In genomic region chr12:6534158-6534913, GRCh38 we compare ENCODE assay signal across 1 cellular context.
A peak's percentile ranks its signal among the peaks of the same experiment; 100 is the strongest.
TF ChIP-seq lines count a peak whose summit lies in the region.

Gene GAPDH, plus strand, starts transcription at chr12:6534517. Its CDS starts 316 bp downstream, at chr12:6534833.

TF ChIP-seq in HEK293, 187 proteins besides CTCF, POLR2A, EP300 and RAD21 (continued from another document and continues in another):
- TF ChIP-seq SALL2 (tag by site-specific recombination; IDR thresholded peaks at IDR 0.05; ENCODE audit: borderline replicate concordance) (0 out of 2 replicates have a peak, but pooled peaks have one; percentile 10), WT1 (tag by site-specific recombination; IDR thresholded peaks at IDR 0.05) (no peak), ZBTB1 (tag by site-specific recombination; IDR thresholded peaks at IDR 0.05) (no peak), PATZ1 (tag by site-specific recombination; IDR thresholded peaks at IDR 0.05) (peak; percentile 26; the same call in 1 of the 2 replicates), ZNF133 (tag by site-specific recombination; IDR thresholded peaks at IDR 0.05) (no peak), SP3 (tag by site-specific recombination; IDR thresholded peaks at IDR 0.05) (peak; percentile 62; the same call in 1 of the 2 replicates), ZNF843 (tag by site-specific recombination; IDR thresholded peaks at IDR 0.05) (0 out of 2 replicates have a peak, but pooled peaks have one; percentile 47), ZBTB20 (tag by site-specific recombination; IDR thresholded peaks at IDR 0.05) (peak; percentile 24; the same call in 1 of the 2 replicates), TSHZ1 (tag by site-specific recombination; IDR thresholded peaks at IDR 0.05; ENCODE audit: borderline replicate concordance) (no peak), ZFP3 (tag by site-specific recombination; IDR thresholded peaks at IDR 0.05; ENCODE audit: low read depth) (no peak), YY1 (tag by site-specific recombination; IDR thresholded peaks at IDR 0.05) (no peak; the same call in 1 of the 2 replicates), GLIS2 (tag by site-specific recombination; IDR thresholded peaks at IDR 0.05) (peak; percentile 92), ZNF398 (tag by site-specific recombination; IDR thresholded peaks at IDR 0.05) (peak; percentile 34; the same call in 1 of the 2 replicates), ZNF324 (tag by site-specific recombination; IDR thresholded peaks at IDR 0.05) (peak; percentile 90; the same call in 1 of the 2 replicates), KLF8 (tag by site-specific recombination; IDR thresholded peaks at IDR 0.05) (peak; percentile 92), ZNF610 (tag by site-specific recombination; IDR thresholded peaks at IDR 0.05; ENCODE audit: borderline replicate concordance) (peak; percentile 16; the same call in 1 of the 2 replicates), ZNF677 (tag by site-specific recombination; IDR thresholded peaks at IDR 0.05) (no peak), SP2 (tag by site-specific recombination; IDR thresholded peaks at IDR 0.05) (peak; percentile 80), ZNF544 (tag by site-specific recombination; IDR thresholded peaks at IDR 0.05) (no peak), ZNF664 (tag by site-specific recombination; IDR thresholded peaks at IDR 0.05) (no peak), ZNF23 (tag by site-specific recombination; IDR thresholded peaks at IDR 0.05; ENCODE audit: borderline replicate concordance) (no peak), REPIN1 (tag by site-specific recombination; IDR thresholded peaks at IDR 0.05; ENCODE audit: low read depth) (no peak), ZNF311 (tag by site-specific recombination; IDR thresholded peaks at IDR 0.05; ENCODE audit: borderline replicate concordance) (no peak), ZNF514 (tag by site-specific recombination; IDR thresholded peaks at IDR 0.05) (no peak), ZNF266 (tag by site-specific recombination; IDR thresholded peaks at IDR 0.05; ENCODE audit: low read depth) (no peak), ZNF221 (tag by site-specific recombination; IDR thresholded peaks at IDR 0.05; ENCODE audit: borderline replicate concordance) (no peak), HOXD13 (CRISPR knock-in tag; IDR thresholded peaks at IDR 0.05; ENCODE audit: borderline replicate concordance) (peak; percentile 48; the same call in 1 of the 2 replicates), ZNF629 (tag by site-specific recombination; IDR thresholded peaks at IDR 0.05) (peak; percentile 78; the same call in 1 of the 2 replicates), FEZF1 (tag by site-specific recombination; IDR thresholded peaks at IDR 0.05) (no peak), MEIS1 (CRISPR knock-in tag; IDR thresholded peaks at IDR 0.05; ENCODE audit: borderline replicate concordance) (no peak), ZBTB49 (tag by site-specific recombination; IDR thresholded peaks at IDR 0.05; ENCODE audit: low read depth) (no peak), ZXDB (tag by site-specific recombination; IDR thresholded peaks at IDR 0.05) (peak; percentile 83), ZNF26 (tag by site-specific recombination; IDR thresholded peaks at IDR 0.05) (no peak), KLF7 (tag by site-specific recombination; IDR thresholded peaks at IDR 0.05; ENCODE audit: borderline replicate concordance) (no peak), ZNF785 (tag by site-specific recombination; IDR thresholded peaks at IDR 0.05) (peak; percentile 53; the same call in 1 of the 2 replicates), ZNF155 (tag by site-specific recombination; IDR thresholded peaks at IDR 0.05) (no peak), ZSCAN16 (tag by site-specific recombination; IDR thresholded peaks at IDR 0.05) (no peak), ZBTB48 (tag by site-specific recombination; IDR thresholded peaks at IDR 0.05) (no peak), ZNF670 (tag by site-specific recombination; IDR thresholded peaks at IDR 0.05; ENCODE audit: low read depth) (no peak)
- TF ChIP-seq, protein P1, sequence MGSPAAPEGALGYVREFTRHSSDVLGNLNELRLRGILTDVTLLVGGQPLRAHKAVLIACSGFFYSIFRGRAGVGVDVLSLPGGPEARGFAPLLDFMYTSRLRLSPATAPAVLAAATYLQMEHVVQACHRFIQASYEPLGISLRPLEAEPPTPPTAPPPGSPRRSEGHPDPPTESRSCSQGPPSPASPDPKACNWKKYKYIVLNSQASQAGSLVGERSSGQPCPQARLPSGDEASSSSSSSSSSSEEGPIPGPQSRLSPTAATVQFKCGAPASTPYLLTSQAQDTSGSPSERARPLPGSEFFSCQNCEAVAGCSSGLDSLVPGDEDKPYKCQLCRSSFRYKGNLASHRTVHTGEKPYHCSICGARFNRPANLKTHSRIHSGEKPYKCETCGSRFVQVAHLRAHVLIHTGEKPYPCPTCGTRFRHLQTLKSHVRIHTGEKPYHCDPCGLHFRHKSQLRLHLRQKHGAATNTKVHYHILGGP (tag by site-specific recombination; IDR thresholded peaks at IDR 0.05), result no peak
- TF ChIP-seq, protein P2, sequence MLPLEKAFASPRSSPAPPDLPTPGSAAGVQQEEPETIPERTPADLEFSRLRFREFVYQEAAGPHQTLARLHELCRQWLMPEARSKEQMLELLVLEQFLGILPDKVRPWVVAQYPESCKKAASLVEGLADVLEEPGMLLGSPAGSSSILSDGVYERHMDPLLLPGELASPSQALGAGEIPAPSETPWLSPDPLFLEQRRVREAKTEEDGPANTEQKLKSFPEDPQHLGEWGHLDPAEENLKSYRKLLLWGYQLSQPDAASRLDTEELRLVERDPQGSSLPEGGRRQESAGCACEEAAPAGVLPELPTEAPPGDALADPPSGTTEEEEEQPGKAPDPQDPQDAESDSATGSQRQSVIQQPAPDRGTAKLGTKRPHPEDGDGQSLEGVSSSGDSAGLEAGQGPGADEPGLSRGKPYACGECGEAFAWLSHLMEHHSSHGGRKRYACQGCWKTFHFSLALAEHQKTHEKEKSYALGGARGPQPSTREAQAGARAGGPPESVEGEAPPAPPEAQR (tag by site-specific recombination; IDR thresholded peaks at IDR 0.05), result 0 out of 2 replicates have a peak, but pooled peaks have one; percentile 33
- TF ChIP-seq, protein P3, sequence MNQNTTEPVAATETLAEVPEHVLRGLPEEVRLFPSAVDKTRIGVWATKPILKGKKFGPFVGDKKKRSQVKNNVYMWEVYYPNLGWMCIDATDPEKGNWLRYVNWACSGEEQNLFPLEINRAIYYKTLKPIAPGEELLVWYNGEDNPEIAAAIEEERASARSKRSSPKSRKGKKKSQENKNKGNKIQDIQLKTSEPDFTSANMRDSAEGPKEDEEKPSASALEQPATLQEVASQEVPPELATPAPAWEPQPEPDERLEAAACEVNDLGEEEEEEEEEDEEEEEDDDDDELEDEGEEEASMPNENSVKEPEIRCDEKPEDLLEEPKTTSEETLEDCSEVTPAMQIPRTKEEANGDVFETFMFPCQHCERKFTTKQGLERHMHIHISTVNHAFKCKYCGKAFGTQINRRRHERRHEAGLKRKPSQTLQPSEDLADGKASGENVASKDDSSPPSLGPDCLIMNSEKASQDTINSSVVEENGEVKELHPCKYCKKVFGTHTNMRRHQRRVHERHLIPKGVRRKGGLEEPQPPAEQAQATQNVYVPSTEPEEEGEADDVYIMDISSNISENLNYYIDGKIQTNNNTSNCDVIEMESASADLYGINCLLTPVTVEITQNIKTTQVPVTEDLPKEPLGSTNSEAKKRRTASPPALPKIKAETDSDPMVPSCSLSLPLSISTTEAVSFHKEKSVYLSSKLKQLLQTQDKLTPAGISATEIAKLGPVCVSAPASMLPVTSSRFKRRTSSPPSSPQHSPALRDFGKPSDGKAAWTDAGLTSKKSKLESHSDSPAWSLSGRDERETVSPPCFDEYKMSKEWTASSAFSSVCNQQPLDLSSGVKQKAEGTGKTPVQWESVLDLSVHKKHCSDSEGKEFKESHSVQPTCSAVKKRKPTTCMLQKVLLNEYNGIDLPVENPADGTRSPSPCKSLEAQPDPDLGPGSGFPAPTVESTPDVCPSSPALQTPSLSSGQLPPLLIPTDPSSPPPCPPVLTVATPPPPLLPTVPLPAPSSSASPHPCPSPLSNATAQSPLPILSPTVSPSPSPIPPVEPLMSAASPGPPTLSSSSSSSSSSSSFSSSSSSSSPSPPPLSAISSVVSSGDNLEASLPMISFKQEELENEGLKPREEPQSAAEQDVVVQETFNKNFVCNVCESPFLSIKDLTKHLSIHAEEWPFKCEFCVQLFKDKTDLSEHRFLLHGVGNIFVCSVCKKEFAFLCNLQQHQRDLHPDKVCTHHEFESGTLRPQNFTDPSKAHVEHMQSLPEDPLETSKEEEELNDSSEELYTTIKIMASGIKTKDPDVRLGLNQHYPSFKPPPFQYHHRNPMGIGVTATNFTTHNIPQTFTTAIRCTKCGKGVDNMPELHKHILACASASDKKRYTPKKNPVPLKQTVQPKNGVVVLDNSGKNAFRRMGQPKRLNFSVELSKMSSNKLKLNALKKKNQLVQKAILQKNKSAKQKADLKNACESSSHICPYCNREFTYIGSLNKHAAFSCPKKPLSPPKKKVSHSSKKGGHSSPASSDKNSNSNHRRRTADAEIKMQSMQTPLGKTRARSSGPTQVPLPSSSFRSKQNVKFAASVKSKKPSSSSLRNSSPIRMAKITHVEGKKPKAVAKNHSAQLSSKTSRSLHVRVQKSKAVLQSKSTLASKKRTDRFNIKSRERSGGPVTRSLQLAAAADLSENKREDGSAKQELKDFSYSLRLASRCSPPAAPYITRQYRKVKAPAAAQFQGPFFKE (tag by site-specific recombination; IDR thresholded peaks at IDR 0.05; ENCODE audit: borderline replicate concordance), result no peak
